ENCODE assay signal across 9 cellular contexts in genomic region chr5:154157483-154158378, GRCh38. TPM values are rescaled to one million over a fixed set of nuclear protein-coding genes. Genes with fewer than 3 reads are reported as not detected.
DNase-seq lines count a peak whose midpoint lies in the region; ATAC-seq and TF ChIP-seq lines count a peak whose summit lies in the region.
"Had no signal": no experiment of that assay in that cellular context is flagged by ENCODE, and none has a peak within 500 bp of the region (broad histone marks: within the 10 kb centered on the region; RNA-seq: fewer than 3 reads in every experiment).

No MANE protein-coding gene starts in this region.

- no peaks in the 10 kb centered on the region for H3K36me3 Mint-ChIP-seq in activated naive CD8-positive, alpha-beta T cell treated with anti-CD3 and anti-CD28 coated beads for 36 hours

- H3K4me1 ChIP-seq in left ventricle myocardium inferior = peaks cover 18% of the 10 kb centered on the region

- no peaks in the 10 kb centered on the region for H3K9me3 Mint-ChIP-seq in activated naive CD8-positive, alpha-beta T cell treated with anti-CD3 and anti-CD28 coated beads for 36 hours

- H3K27me3 Mint-ChIP-seq in activated naive CD8-positive, alpha-beta T cell treated with anti-CD3 and anti-CD28 coated beads for 36 hours = peaks cover 30% of the 10 kb centered on the region

- H3K4me3 Mint-ChIP-seq in activated naive CD8-positive, alpha-beta T cell treated with anti-CD3 and anti-CD28 coated beads for 36 hours = no peak overlapping the region

- H3K27me3 ChIP-seq in left ventricle myocardium inferior (ENCODE audit: low read depth) = no peaks in the 10 kb centered on the region

- peak; percentile 26; the same call in 1 of the 2 replicates for TF ChIP-seq CTCF in AG10803 (conservative IDR thresholded peaks at IDR 0.05; ENCODE audit: low read length)
- peak; percentile 35 for TF ChIP-seq CTCF in GM20000 (IDR thresholded peaks at IDR 0.05; ENCODE audit: extremely low read depth, missing control alignments)
- TF ChIP-seq CTCF in left ventricle myocardium inferior (IDR thresholded peaks at IDR 0.05; ENCODE audit: borderline replicate concordance) = peak; percentile 45

- H3K36me3 ChIP-seq in left ventricle myocardium inferior = no peaks in the 10 kb centered on the region

- ATAC-seq in HG02840 (IDR thresholded peaks at IDR 0.05; ENCODE audit: low FRiP score, unreplicated experiment) = no peak
- no peak for ATAC-seq in HG02884 (IDR thresholded peaks at IDR 0.05; ENCODE audit: unreplicated experiment)

- H3K27ac Mint-ChIP-seq in activated naive CD8-positive, alpha-beta T cell treated with anti-CD3 and anti-CD28 coated beads for 36 hours = no peak overlapping the region

- H3K4me3 ChIP-seq in AG10803 (ENCODE audit: low read length) (no peak overlapping the region), left ventricle myocardium inferior (no peak overlapping the region)

- peak; percentile 43 for DNase-seq in AG10803 (ENCODE audit: low read depth)
- no peak for DNase-seq in GM20000 (ENCODE audit: low spot score)
- DNase-seq in activated naive CD8-positive, alpha-beta T cell treated with anti-CD3 and anti-CD28 coated beads for 36 hours = peak; percentile 16
- DNase-seq in left ventricle myocardium inferior = no peak
- no peak for DNase-seq in putamen (ENCODE audit: low spot score)
- DNase-seq in occipital lobe (lab: John Stamatoyannopoulos, UW) = no peak
- DNase-seq: T-helper 9 cell had no signal

- H3K27ac ChIP-seq in left ventricle myocardium inferior (replicated peaks) = no peak overlapping the region

- no peaks in the 10 kb centered on the region for H3K4me1 Mint-ChIP-seq in activated naive CD8-positive, alpha-beta T cell treated with anti-CD3 and anti-CD28 coated beads for 36 hours

- H3K9me3 ChIP-seq in left ventricle myocardium inferior (replicated peaks) = no peaks in the 10 kb centered on the region

- intact Hi-C loops in left ventricle myocardium inferior (cut with micrococcal nuclease) = no loop called here

RNA-seq across cellular contexts. Expression of gene GALNT10, which starts 32.8 kb away (rescaled TPM):
- total RNA-seq in activated naive CD8-positive, alpha-beta T cell treated with anti-CD3 and anti-CD28 coated beads for 36 hours = 10 to 100 TPM; 16.8 to 19.8 TPM
- total RNA-seq in left ventricle myocardium inferior (11.5 TPM), occipital lobe (10.1 TPM)

Comparison
In these comparisons a context has a peak if more than half of its experiments do, and no peak if none do; other contexts are left out.
1. DNase-seq: peak in AG10803 (single experiment) and activated naive CD8-positive, alpha-beta T cell treated with anti-CD3 and anti-CD28 coated beads for 36 hours (single experiment); none in GM20000 (single experiment), left ventricle myocardium inferior (single experiment), putamen (single experiment) and occipital lobe (single experiment).
2. Peak in every context shown above with its lines, with median percentiles within 50 percentile points of each other: CTCF ChIP-seq.